Comparison of ENCODE assay signal across 9 cellular contexts in genomic region chr6:24274441-24275083, GRCh38.
DNase-seq lines count a peak whose midpoint lies in the region; ATAC-seq, FAIRE-seq and TF ChIP-seq lines count a peak whose summit lies in the region.
"Had no signal": no experiment of that assay in that cellular context is flagged by ENCODE, and none has a peak within 500 bp of the region (broad histone marks: within the 10 kb centered on the region; RNA-seq: fewer than 3 reads in every experiment).

No MANE protein-coding gene starts in this region.

- H3K4me3 ChIP-seq in NB4 (ENCODE audit: low read depth, low read length) (no peak overlapping the region), GM12878 (no peak overlapping the region), neural progenitor cell (no peak overlapping the region)

- H3K4me3 Mint-ChIP-seq in neural progenitor cell, result no peak overlapping the region
- H3K4me3 Mint-ChIP-seq: stimulated activated naive CD8-positive, alpha-beta T cell treated with anti-CD3 and anti-CD28 coated beads, Interleukin-15, Interleukin-2, amounts not matched to agents 100 ng/mL and 50 ng/mL, for 24 hours had no signal

- H3K9me3 Mint-ChIP-seq in neural progenitor cell, result no peaks in the 10 kb centered on the region
- H3K9me3 Mint-ChIP-seq: stimulated activated naive CD8-positive, alpha-beta T cell treated with anti-CD3 and anti-CD28 coated beads, Interleukin-15, Interleukin-2, amounts not matched to agents 100 ng/mL and 50 ng/mL, for 24 hours had no signal

- POLR2A ChIA-PET in GM10248 (lab: Yijun Ruan, JAX), result no interaction called here
- POLR2A ChIA-PET in GM12878 (lab: Charles Lee), result no interaction called here

- H3K4me1 ChIP-seq in GM12878 (ENCODE audit: control insufficient read depth, insufficient read depth, low read length) (no peaks in the 10 kb centered on the region), neural progenitor cell (peaks cover 4% of the 10 kb centered on the region)

- H3K79me2 ChIP-seq in GM12878 (ENCODE audit: control insufficient read depth, insufficient read depth, low read length) (no peaks in the 10 kb centered on the region), neural progenitor cell (ENCODE audit: low read depth) (no peaks in the 10 kb centered on the region)

- DNase-seq in GM10248 (ENCODE audit: extremely low spot score), result no peak
- peak; percentile 23 for DNase-seq in NB4 (ENCODE audit: low read depth)
- no peak for DNase-seq in GM12878 (ENCODE audit: low read depth, low spot score)
- peak; percentile 26 for DNase-seq in neural progenitor cell (ENCODE audit: low spot score)
- no peak for DNase-seq in stimulated activated CD4-positive, alpha-beta T cell treated with anti-CD3 and anti-CD28 coated beads, Interleukin-2, amount 100 ng/mL, for 24 hours

- H2AFZ ChIP-seq in GM12878 (ENCODE audit: control insufficient read depth, low read depth, low read length), result no peak overlapping the region
- peak overlapping the region; percentile 23 for H2AFZ ChIP-seq in neural progenitor cell (replicated peaks)

- RAD21 ChIA-PET in GM12878 (lab: Charles Lee; ENCODE audit: unreplicated experiment), result interaction anchor here (1.1 kb wide), 1 partner anchor 209 kb away, joined by 4 read pairs; no protein-coding TSS in a partner anchor

- no peak overlapping the region for H3K27ac ChIP-seq in GM12878 (ENCODE audit: control insufficient read depth, insufficient read depth)
- no peak overlapping the region for H3K27ac ChIP-seq in neural progenitor cell

- 0% methylated on average over 1 of the region's 1 CpG for WGBS in GM12878 (ENCODE audit: insufficient coverage, insufficient replicate concordance, low lambda C conversion rate, missing lambda C conversion rate)

- CTCF ChIA-PET in GM10248 (lab: Yijun Ruan, JAX), result interaction anchor here (0.9 to 2.8 kb wide), 11 partner anchors 8 to 210 kb away, joined by 3 to 16 read pairs (median 4); no protein-coding TSS in a partner anchor
- CTCF ChIA-PET in GM12878 (lab: Yijun Ruan, JAX), result interaction anchor here (0.6 to 3.1 kb wide), 11 partner anchors 9 to 470 kb away, joined by 3 to 17 read pairs (median 4); no protein-coding TSS in a partner anchor

- intact Hi-C loops in GM12878 (cut with micrococcal nuclease; ENCODE audit: unreplicated experiment), result loop anchor here (1.0 to 5.0 kb wide), 2 partner anchors 67 to 210 kb away; no protein-coding TSS in a partner anchor

- peaks cover 5% of the 10 kb centered on the region for H3K27me3 Mint-ChIP-seq in neural progenitor cell (ENCODE audit: insufficient read depth, low read depth)

- H3K9ac ChIP-seq in GM12878 (ENCODE audit: control insufficient read depth, insufficient read depth, low read length), result no peak overlapping the region
- no peak overlapping the region for H3K9ac ChIP-seq in neural progenitor cell

- no peak overlapping the region for H3K27ac Mint-ChIP-seq in neural progenitor cell
- H3K27ac Mint-ChIP-seq: stimulated activated naive CD8-positive, alpha-beta T cell treated with anti-CD3 and anti-CD28 coated beads, Interleukin-15, Interleukin-2, amounts not matched to agents 100 ng/mL and 50 ng/mL, for 24 hours had no signal

- no peaks in the 10 kb centered on the region for H3K36me3 Mint-ChIP-seq in neural progenitor cell

- H3K9me3 ChIP-seq in GM12878 (replicated peaks; ENCODE audit: control insufficient read depth, insufficient read depth, low read length) (no peaks in the 10 kb centered on the region), neural progenitor cell (ENCODE audit: low read depth) (no peaks in the 10 kb centered on the region)

- no TSS peak for BruUV-seq in GM12878 (replicated peaks; lab: Mats Ljungman, UMichigan)

- H3K27me3 ChIP-seq in GM12878 (replicated peaks in 1 of 2; ENCODE audit: control insufficient read depth in 2 of 2, insufficient read depth in 2 of 2, low read length in 1 of 2) (no peaks in the 10 kb centered on the region), neural progenitor cell (no peaks in the 10 kb centered on the region)

- peak; percentile 63 for TF ChIP-seq RAD21 in GM12878 (IDR thresholded peaks at IDR 0.05; ENCODE audit: insufficient read depth, low read depth, low read length)

- H3K36me3 ChIP-seq in GM12878 (ENCODE audit: control insufficient read depth in 2 of 2, insufficient read depth in 2 of 2, low read length in 1 of 2) (no peaks in the 10 kb centered on the region), neural progenitor cell (no peaks in the 10 kb centered on the region)

- TF ChIP-seq POLR2A in NB4 (IDR thresholded peaks at IDR 0.05; ENCODE audit: extremely low read depth, insufficient read length) (no peak), GM12878 (IDR thresholded peaks at IDR 0.05; ENCODE audit: low read depth, low read length) (no peak)

- in situ Hi-C loops in GM12878 (cut with MboI), result loop anchor here (5.0 kb wide), 1 partner anchor 212 kb away; no protein-coding TSS in a partner anchor

- FAIRE-seq in GM12878 (lab: Jason Lieb, UNC), result peak; percentile 65

- H3K4me2 ChIP-seq in GM12878 (ENCODE audit: control insufficient read depth, insufficient read depth), result no peak overlapping the region
- H3K4me2 ChIP-seq in neural progenitor cell, result no peak overlapping the region

- no peak for TF ChIP-seq EP300 in GM12878 (IDR thresholded peaks at IDR 0.05; ENCODE audit: borderline replicate concordance in 1 of 2, control insufficient read depth in 1 of 2, low read depth in 2 of 2, low read length in 2 of 2)

- H4K20me1 ChIP-seq in GM12878 (ENCODE audit: control insufficient read depth, insufficient read depth), result no peaks in the 10 kb centered on the region
- H4K20me1 ChIP-seq in neural progenitor cell (ENCODE audit: low read depth), result no peaks in the 10 kb centered on the region

- SMC1A ChIA-PET in GM12878 (lab: Charles Lee; ENCODE audit: uncharacterized antibody, unreplicated experiment), result interaction anchor here (1.0 to 1.8 kb wide), 6 partner anchors 12 to 210 kb away, joined by 3 to 6 read pairs (median 4); no protein-coding TSS in a partner anchor

- H3K4me1 Mint-ChIP-seq in neural progenitor cell, result peaks cover 4% of the 10 kb centered on the region

- TF ChIP-seq CTCF in GM10248 (IDR thresholded peaks at IDR 0.05; ENCODE audit: control extremely low read depth, extremely low read depth, low read depth, missing control alignments) (peak; percentile 57), NB4 (IDR thresholded peaks at IDR 0.05; ENCODE audit: low read depth, low read length) (peak; percentile 52), GM12878 (IDR thresholded peaks at IDR 0.05 in 2 of 3, conservative IDR thresholded peaks at IDR 0.05 in 1 of 3; ENCODE audit: control insufficient read depth in 2 of 3, extremely low read depth in 1 of 3, insufficient read depth in 1 of 3, low read depth in 3 of 3, low read length in 3 of 3) (peak; percentile 47 to 53 (median 49); a peak in 5 of 6 replicates), neural progenitor cell (IDR thresholded peaks at IDR 0.05) (peak; percentile 75)

- no peaks in the 10 kb centered on the region for H3F3A ChIP-seq in neural progenitor cell (ENCODE audit: low read depth)

- ATAC-seq in GM12878 (no peak), GM21717 (IDR thresholded peaks at IDR 0.05; ENCODE audit: unreplicated experiment) (no peak), GM19467 (IDR thresholded peaks at IDR 0.05; ENCODE audit: unreplicated experiment) (no peak), GM18909 (IDR thresholded peaks at IDR 0.05; ENCODE audit: poor library complexity, unreplicated experiment) (no peak)

TF ChIP-seq in GM12878, 131 proteins besides CTCF, POLR2A, EP300 and RAD21:
- no peak for TF ChIP-seq PML (IDR thresholded peaks at IDR 0.05; ENCODE audit: low read length)
- TF ChIP-seq KLF5 (IDR thresholded peaks at IDR 0.05; ENCODE audit: partially characterized antibody), result no peak
- no peak for TF ChIP-seq HSF1 (IDR thresholded peaks at IDR 0.05; ENCODE audit: low read depth, low read length)
- peak; percentile 46; the same call in 1 of the 2 replicates for TF ChIP-seq SMC3 (IDR thresholded peaks at IDR 0.05; ENCODE audit: borderline replicate concordance, low read length)
- no peak for TF ChIP-seq GABPA (IDR thresholded peaks at IDR 0.05; ENCODE audit: low read depth)
- peak; percentile 77 for TF ChIP-seq ZNF384 (IDR thresholded peaks at IDR 0.05; ENCODE audit: borderline replicate concordance, low read depth, low read length)
- TF ChIP-seq CBX5 (IDR thresholded peaks at IDR 0.05; ENCODE audit: low read depth), result no peak
- TF ChIP-seq JUND (IDR thresholded peaks at IDR 0.05; ENCODE audit: low read depth, low read length), result no peak
TF ChIP-seq in GM12878: peak in this region for 2.

Comparison
In these comparisons a context has a peak if more than half of its experiments do, and no peak if none do; other contexts are left out.
1. DNase-seq: peak in NB4 (single experiment) and neural progenitor cell (single experiment); none in GM10248 (single experiment), GM12878 (single experiment) and stimulated activated CD4-positive, alpha-beta T cell treated with anti-CD3 and anti-CD28 coated beads, Interleukin-2, amount 100 ng/mL, for 24 hours (0 of 2).
2. Peak in every context shown above with its lines, with median percentiles within 50 percentile points of each other: CTCF ChIP-seq.